Comparison of ENCODE assay signal across 20 cellular contexts in the genomic region with DNA sequence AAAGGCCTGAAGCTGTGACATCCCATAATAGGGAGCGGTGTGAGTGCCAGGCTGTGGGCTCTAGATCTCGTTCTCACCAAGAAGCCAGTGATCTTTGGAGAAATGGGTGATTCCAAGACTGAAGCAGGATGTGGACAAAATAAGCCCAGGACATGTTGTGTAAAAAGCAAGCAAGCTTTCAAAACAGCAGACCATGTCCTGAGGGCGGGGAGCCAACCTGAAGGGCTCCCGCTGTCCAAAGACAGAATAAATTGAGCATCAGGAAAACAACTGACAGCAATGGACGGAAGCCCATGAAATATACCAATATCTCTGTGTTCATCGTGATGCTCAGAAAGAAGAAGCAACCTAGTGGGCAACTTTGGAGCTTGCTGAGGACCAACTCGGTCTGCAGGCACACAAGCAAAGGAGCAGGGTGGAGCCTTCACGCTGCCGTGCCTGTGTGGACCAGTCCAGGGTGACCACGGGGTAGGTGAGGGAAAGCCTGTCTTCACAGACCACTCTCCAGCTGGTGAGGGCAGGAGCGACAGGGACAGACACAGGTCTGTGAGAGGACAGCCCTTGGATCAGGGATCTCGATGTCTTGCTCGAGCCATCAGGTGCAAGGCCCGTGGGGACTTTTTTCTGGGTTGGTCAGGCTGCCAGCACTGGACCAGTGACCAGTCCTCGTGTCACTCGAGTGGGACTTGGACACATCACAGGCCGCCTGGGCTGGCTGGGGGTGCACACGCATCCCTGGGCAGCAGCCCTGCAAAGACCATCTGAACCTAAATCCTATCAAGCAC. TPM values are rescaled to one million over a fixed set of nuclear protein-coding genes. Genes with fewer than 3 reads are reported as not detected.
DNase-seq lines count a peak whose midpoint lies in the region; ATAC-seq and TF ChIP-seq lines count a peak whose summit lies in the region.
"Had no signal": no experiment of that assay in that cellular context is flagged by ENCODE, and none has a peak within 500 bp of the region (broad histone marks: within the 10 kb centered on the region; RNA-seq: fewer than 3 reads in every experiment).

No MANE protein-coding gene starts in this region.

- ATAC-seq in left ventricle myocardium superior (peak; percentile 11), gastroesophageal sphincter (no peak)
- ATAC-seq: K562 had no signal

- no peak for TF ChIP-seq POLR2A in vagina (IDR thresholded peaks at IDR 0.05)
- no peak for TF ChIP-seq POLR2A in gastroesophageal sphincter (IDR thresholded peaks at IDR 0.05)

- no peak overlapping the region for H3K4me3 ChIP-seq in right atrium auricular region
- H3K4me3 ChIP-seq in coronary artery = no peak overlapping the region
- no peak overlapping the region for H3K4me3 ChIP-seq in vagina
- no peak overlapping the region for H3K4me3 ChIP-seq in gastroesophageal sphincter
- H3K4me3 ChIP-seq: K562, PC-9, SJSA1, spleen had no signal

- TF ChIP-seq CTCF in right atrium auricular region (IDR thresholded peaks at IDR 0.05) = no peak
- no peak for TF ChIP-seq CTCF in coronary artery (IDR thresholded peaks at IDR 0.05)
- no peak for TF ChIP-seq CTCF in nephron progenitor cell (IDR thresholded peaks at IDR 0.05)
- TF ChIP-seq CTCF in vagina (IDR thresholded peaks at IDR 0.05) = no peak
- TF ChIP-seq CTCF in gastroesophageal sphincter (IDR thresholded peaks at IDR 0.05) = no peak
- TF ChIP-seq CTCF in glutamatergic neuron (IDR thresholded peaks at IDR 0.05; ENCODE audit: partially characterized antibody, unreplicated experiment) = no peak

- H3K4me3 Mint-ChIP-seq in nephron progenitor cell (no peak overlapping the region), glutamatergic neuron (ENCODE audit: unreplicated experiment) (no peak overlapping the region)
- H3K4me3 Mint-ChIP-seq: activated B cell treated with CpG ODN at 0.5 μM for 24 hours; memory B cell; natural killer cell treated with Interleukin-12 subunit alpha and Interleukin-12 subunit beta and Interleukin-15 and Interleukin-18, amount 100 ng/mL, for 72 hours; T-helper 2 cell treated with Interferon-gamma antibody and Interleukin-4, amounts not matched to agents 5 μg/mL and 100 μg/mL, for 36 hours had no signal

- DNase-seq in left ventricle myocardium superior = no peak
- DNase-seq in right atrium auricular region (ENCODE audit: low spot score) = no peak
- DNase-seq in coronary artery (ENCODE audit: low spot score) = peak; percentile 71
- no peak for DNase-seq in nephron progenitor cell
- DNase-seq in vagina (ENCODE audit: extremely low spot score in 2 of 2) = peak; percentile 79 to 93
- no peak for DNase-seq in glutamatergic neuron
- no peak for DNase-seq in anterior cingulate cortex (lab: John Stamatoyannopoulos, UW)
- DNase-seq: activated B cell treated with CpG ODN at 0.5 μM for 24 hours, activated gamma-delta T cell, COR-L47, NCI-H1930, NCI-H345, PC-9, spleen had no signal

- 76 to 100% methylated on average over 1 to 9 of the region's 18 CpGs for WGBS in gastroesophageal sphincter (ENCODE audit: low coverage in 1 of 2), 2 donors

- no peaks in the 10 kb centered on the region for H3K4me1 ChIP-seq in right atrium auricular region
- H3K4me1 ChIP-seq in vagina = no peaks in the 10 kb centered on the region
- peaks cover 0 to 6% (median 0%) of the 10 kb centered on the region in 3 donors for H3K4me1 ChIP-seq in gastroesophageal sphincter

- H3K9me3 ChIP-seq in right atrium auricular region (no peaks in the 10 kb centered on the region), vagina (no peaks in the 10 kb centered on the region), gastroesophageal sphincter (no peaks in the 10 kb centered on the region)
- H3K9me3 ChIP-seq: SJSA1, spleen had no signal

- H3K36me3 ChIP-seq in right atrium auricular region (peaks cover under 1% of the 10 kb centered on the region), vagina (peaks cover 0 to 3% of the 10 kb centered on the region in 2 donors), gastroesophageal sphincter (peaks cover 0 to 14% of the 10 kb centered on the region in 2 donors)

- no peak for TF ChIP-seq EP300 in gastroesophageal sphincter (IDR thresholded peaks at IDR 0.05)

- intact Hi-C loops in left ventricle myocardium superior (cut with micrococcal nuclease) (no loop called here), vagina (cut with DNase I) (no loop called here)

- H3K27me3 Mint-ChIP-seq in nephron progenitor cell (ENCODE audit: low read depth, poor library complexity) = peaks cover 3% of the 10 kb centered on the region
- peaks cover 7% of the 10 kb centered on the region for H3K27me3 Mint-ChIP-seq in glutamatergic neuron (ENCODE audit: unreplicated experiment)
- H3K27me3 Mint-ChIP-seq: activated B cell treated with CpG ODN at 0.5 μM for 24 hours; memory B cell; natural killer cell treated with Interleukin-12 subunit alpha and Interleukin-12 subunit beta and Interleukin-15 and Interleukin-18, amount 100 ng/mL, for 72 hours had no signal

- H3K9me3 Mint-ChIP-seq in nephron progenitor cell = peaks cover 9% of the 10 kb centered on the region
- H3K9me3 Mint-ChIP-seq in glutamatergic neuron (ENCODE audit: unreplicated experiment) = peaks cover 7% of the 10 kb centered on the region
- H3K9me3 Mint-ChIP-seq: natural killer cell treated with Interleukin-12 subunit alpha and Interleukin-12 subunit beta and Interleukin-15 and Interleukin-18, amount 100 ng/mL, for 72 hours; T-helper 2 cell treated with Interferon-gamma antibody and Interleukin-4, amounts not matched to agents 5 μg/mL and 100 μg/mL, for 36 hours had no signal

- H3K27ac ChIP-seq in right atrium auricular region (no peak overlapping the region), coronary artery (no peak overlapping the region), vagina (no peak overlapping the region), gastroesophageal sphincter (no peak overlapping the region)
- H3K27ac ChIP-seq: PC-9, SJSA1 had no signal

- H3K36me3 Mint-ChIP-seq in nephron progenitor cell (ENCODE audit: low read depth) = peaks cover 17% of the 10 kb centered on the region
- H3K36me3 Mint-ChIP-seq in glutamatergic neuron (ENCODE audit: unreplicated experiment) = peaks cover 13% of the 10 kb centered on the region

- H3K27ac Mint-ChIP-seq in nephron progenitor cell = peak overlapping the region; percentile 78
- H3K27ac Mint-ChIP-seq in glutamatergic neuron (ENCODE audit: unreplicated experiment) = no peak overlapping the region
- H3K27ac Mint-ChIP-seq: activated B cell treated with CpG ODN at 0.5 μM for 24 hours; memory B cell; T-helper 2 cell treated with Interferon-gamma antibody and Interleukin-4, amounts not matched to agents 5 μg/mL and 100 μg/mL, for 36 hours had no signal

- H3K4me1 Mint-ChIP-seq in nephron progenitor cell (peaks cover 14% of the 10 kb centered on the region), glutamatergic neuron (ENCODE audit: low read depth, unreplicated experiment) (peaks cover 9% of the 10 kb centered on the region)

- H3K27me3 ChIP-seq in right atrium auricular region = no peaks in the 10 kb centered on the region
- H3K27me3 ChIP-seq in vagina = no peaks in the 10 kb centered on the region
- no peaks in the 10 kb centered on the region for H3K27me3 ChIP-seq in gastroesophageal sphincter
- H3K27me3 ChIP-seq: SJSA1, spleen had no signal

RNA-seq across cellular contexts. Expression of gene MTERF4, which starts 21.5 kb away (rescaled TPM):
- total RNA-seq in left ventricle myocardium superior = 25.8 TPM
- 10 to 100 TPM; 20.6 to 25.3 TPM for total RNA-seq in right atrium auricular region
- 30.2 TPM for total RNA-seq in vagina
- total RNA-seq in gastroesophageal sphincter = 10 to 100 TPM; 27.1 to 33.0 (median 32.1) TPM
- total RNA-seq in glutamatergic neuron (ENCODE audit: unreplicated experiment) = 63.5 TPM

Comparison
In these comparisons a context has a peak if more than half of its experiments do, and no peak if none do; other contexts are left out.
1. DNase-seq: peak in coronary artery (single experiment) and vagina (2 of 2); none in left ventricle myocardium superior (single experiment), right atrium auricular region (single experiment), nephron progenitor cell (single experiment), glutamatergic neuron (single experiment) and anterior cingulate cortex (0 of 58).